Comparison of ENCODE assay signal across 17 cellular contexts in the genomic region with DNA sequence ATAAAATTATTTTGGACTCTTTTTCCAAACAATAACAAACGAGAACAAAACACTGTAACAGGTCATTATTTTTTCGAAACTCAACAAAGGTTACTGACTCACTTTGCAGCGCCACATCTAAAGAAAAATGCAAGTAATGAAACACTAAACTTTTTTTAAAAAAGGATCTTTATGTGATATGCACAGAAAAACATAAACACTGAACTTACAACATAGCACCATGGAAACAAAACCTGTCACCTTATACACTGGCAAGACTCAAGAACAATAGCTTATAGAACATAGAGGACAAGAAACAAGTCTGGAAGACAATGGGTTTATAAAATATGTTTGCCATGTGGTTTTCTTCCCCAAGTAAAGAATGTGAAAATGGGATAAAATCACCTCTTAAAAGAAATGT.
"Had no signal": no experiment of that assay in that cellular context is flagged by ENCODE, and none has a peak within 500 bp of the region (broad histone marks: within the 10 kb centered on the region; RNA-seq: fewer than 3 reads in every experiment).

No MANE protein-coding gene starts in this region.

- H3K9me3 Mint-ChIP-seq: dendritic cell treated with granulocyte-macrophage colony-stimulating factor and Interleukin-4, amounts not matched to agents 40 ng/mL and 50 ng/mL, for 4 days; naive B cell; nephron; type B pancreatic cell had no signal

- H3K27ac ChIP-seq: gastrocnemius medialis, heart right ventricle, pancreas had no signal

- H3K4me3 Mint-ChIP-seq: dendritic cell treated with granulocyte-macrophage colony-stimulating factor and Interleukin-4, amounts not matched to agents 40 ng/mL and 50 ng/mL, for 4 days; naive B cell; nephron; type B pancreatic cell had no signal

- H3K36me3 ChIP-seq: gastrocnemius medialis had no signal

- H3K9me3 ChIP-seq: gastrocnemius medialis, heart right ventricle, pancreas had no signal

- H3K27me3 ChIP-seq: gastrocnemius medialis, heart right ventricle, pancreas had no signal

- H3K27me3 Mint-ChIP-seq: dendritic cell treated with granulocyte-macrophage colony-stimulating factor and Interleukin-4, amounts not matched to agents 40 ng/mL and 50 ng/mL, for 4 days; naive B cell; progenitor cell of endocrine pancreas; type B pancreatic cell had no signal

- DNase-seq: gastrocnemius medialis; heart right ventricle; hypothalamus; kidney glomerular epithelial cell; mesendoderm; naive B cell; occipital lobe; pancreas; right cardiac atrium; small intestine; stimulated activated CD4-positive, alpha-beta T cell treated with anti-CD3 and anti-CD28 coated beads, Interleukin-12 subunit alpha, Interleukin-12 subunit beta, amount 100 ng/mL, for 4 hours; stimulated activated naive CD4-positive, alpha-beta T cell treated with Interleukin-2 at 50 U/mL for 16 hours had no signal

- FAIRE-seq: pancreas, small intestine, urothelium cell line had no signal

- H3K27ac Mint-ChIP-seq: dendritic cell treated with granulocyte-macrophage colony-stimulating factor and Interleukin-4, amounts not matched to agents 40 ng/mL and 50 ng/mL, for 4 days; naive B cell; progenitor cell of endocrine pancreas; type B pancreatic cell had no signal

- H3K4me3 ChIP-seq: gastrocnemius medialis, heart right ventricle, pancreas had no signal
